Comparison of ENCODE assay signal across 22 cellular contexts in the genomic region with DNA sequence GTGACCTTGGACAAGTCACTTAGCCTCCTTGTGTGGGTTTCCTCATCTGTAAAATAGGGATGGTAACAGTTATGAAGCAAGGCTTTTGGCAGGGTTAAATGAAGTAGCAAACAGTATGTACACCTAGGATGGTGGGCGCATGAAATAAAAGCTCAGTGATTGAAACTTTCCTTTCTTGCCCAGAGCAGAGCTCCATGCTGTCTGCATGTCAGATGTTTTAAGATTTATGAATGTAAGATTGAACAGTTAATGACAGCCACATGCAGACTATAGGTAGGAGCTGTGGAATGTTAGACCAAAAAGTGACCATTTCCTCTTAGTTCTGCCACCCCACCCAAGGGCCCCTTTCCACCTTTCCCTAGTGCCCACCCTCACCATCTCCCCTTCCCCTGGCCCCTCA. TPM values are rescaled to one million over a fixed set of nuclear protein-coding genes. Genes with fewer than 3 reads are reported as not detected.
DNase-seq lines count a peak whose midpoint lies in the region; ATAC-seq, FAIRE-seq and TF ChIP-seq lines count a peak whose summit lies in the region.
"Had no signal": no experiment of that assay in that cellular context is flagged by ENCODE, and none has a peak within 500 bp of the region (broad histone marks: within the 10 kb centered on the region; RNA-seq: fewer than 3 reads in every experiment).

No MANE protein-coding gene starts in this region.

- H3K9ac ChIP-seq in KMS-11 = no peak overlapping the region

- H3K9me3 Mint-ChIP-seq in activated CD4-positive, alpha-beta T cell treated with anti-CD3 and anti-CD28 coated beads, Interleukin-2, amount 10 ng/mL, durations not matched to agents 24 days and 14 days = no peaks in the 10 kb centered on the region
- no peaks in the 10 kb centered on the region for H3K9me3 Mint-ChIP-seq in effector memory CD8-positive, alpha-beta T cell
- H3K9me3 Mint-ChIP-seq: GM23338 had no signal

- no peak for TF ChIP-seq CTCF in A549 (IDR thresholded peaks at IDR 0.05)
- TF ChIP-seq CTCF in KMS-11 (conservative IDR thresholded peaks at IDR 0.05; ENCODE audit: low read depth, low read length) = no peak
- no peak for TF ChIP-seq CTCF in D721Med (IDR thresholded peaks at IDR 0.05; ENCODE audit: insufficient read depth, missing control alignments)

- H2AFZ ChIP-seq in KMS-11 (ENCODE audit: low read depth) = no peak overlapping the region
- H2AFZ ChIP-seq: GM23338 had no signal

- no peak for ATAC-seq in A549
- ATAC-seq in effector memory CD8-positive, alpha-beta T cell (replicated peaks) = no peak
- no peak for ATAC-seq in HG03460 (IDR thresholded peaks at IDR 0.05; ENCODE audit: unreplicated experiment)
- ATAC-seq: GM23338, Panc1, Right ventricle myocardium inferior had no signal

- no peak for DNase-seq in activated CD4-positive, alpha-beta T cell treated with anti-CD3 and anti-CD28 coated beads, Interleukin-2, amount 10 ng/mL, durations not matched to agents 24 days and 14 days
- DNase-seq in activated CD4-positive, alpha-beta T cell treated with anti-CD3 and anti-CD28 coated beads, Interleukin-2, amount 50 U/mL, for 1 hour = no peak
- DNase-seq in A549 (ENCODE audit: low read depth in 1 of 2, low spot score in 1 of 2) (no peak), middle frontal gyrus (ENCODE audit: extremely low spot score, low spot score) (no peak), D721Med (ENCODE audit: insufficient read length, low spot score) (no peak)
- DNase-seq in effector memory CD8-positive, alpha-beta T cell = no peak
- DNase-seq: C1 segment of cervical spinal cord, DND-41, GDM1, KG1, MG63, NCI-H1105, NCI-H187 treated with DMSO at 0.1 percent for 48 hours, NCI-H446 treated with DMSO at 0.1 percent for 48 hours, NCI-H748 treated with DMSO at 0.1 percent for 48 hours had no signal

- POLR2A ChIA-PET in A549 (lab: Yijun Ruan, JAX) = interaction anchor here (0.6 to 2.0 kb wide), 5 partner anchors 15 to 129 kb away, joined by 3 to 9 read pairs (median 4); a partner anchor contains a TSS

- H3K4me1 ChIP-seq in A549 = peaks cover 32% of the 10 kb centered on the region
- peaks cover 90% of the 10 kb centered on the region for H3K4me1 ChIP-seq in KMS-11 (ENCODE audit: low read depth, poor library complexity, severe bottlenecking)

- H3K79me2 ChIP-seq in KMS-11 (ENCODE audit: insufficient read depth, low read depth) = peaks cover 37% of the 10 kb centered on the region

- no peak overlapping the region for H3K4me3 Mint-ChIP-seq in activated CD4-positive, alpha-beta T cell treated with anti-CD3 and anti-CD28 coated beads, Interleukin-2, amount 10 ng/mL, durations not matched to agents 24 days and 14 days
- no peak overlapping the region for H3K4me3 Mint-ChIP-seq in effector memory CD8-positive, alpha-beta T cell
- H3K4me3 Mint-ChIP-seq: GM23338 had no signal

- WGBS in A549 (ENCODE audit: missing lambda C conversion rate) = 96% methylated on average over 1 of the region's 1 CpG

- TF ChIP-seq RAD21 in A549 (conservative IDR thresholded peaks at IDR 0.05 in 1 of 2, IDR thresholded peaks at IDR 0.05 in 1 of 2) = no peak

- H3K27ac Mint-ChIP-seq in activated CD4-positive, alpha-beta T cell treated with anti-CD3 and anti-CD28 coated beads, Interleukin-2, amount 10 ng/mL, durations not matched to agents 24 days and 14 days = peak overlapping the region; percentile 7
- peak overlapping the region; percentile 56 to 84 for H3K27ac Mint-ChIP-seq in effector memory CD8-positive, alpha-beta T cell
- H3K27ac Mint-ChIP-seq: GM23338 had no signal

- H3K27me3 ChIP-seq in KMS-11 (ENCODE audit: insufficient read depth, low read depth) = no peaks in the 10 kb centered on the region
- H3K27me3 ChIP-seq: MG63 had no signal

- intact Hi-C loops in activated CD4-positive, alpha-beta T cell treated with anti-CD3 and anti-CD28 coated beads, Interleukin-2, amount 10 ng/mL, durations not matched to agents 24 days and 14 days (cut with micrococcal nuclease) = no loop called here

- no peaks in the 10 kb centered on the region for H3K27me3 Mint-ChIP-seq in activated CD4-positive, alpha-beta T cell treated with anti-CD3 and anti-CD28 coated beads, Interleukin-2, amount 10 ng/mL, durations not matched to agents 24 days and 14 days
- no peaks in the 10 kb centered on the region for H3K27me3 Mint-ChIP-seq in effector memory CD8-positive, alpha-beta T cell

- H3K9me3 ChIP-seq in A549 = no peaks in the 10 kb centered on the region
- H3K9me3 ChIP-seq: MG63 had no signal

- H3K4me3 ChIP-seq in A549 (no peak overlapping the region), KMS-11 (IDR thresholded peaks at IDR 0.05; ENCODE audit: insufficient read depth, low read depth, low read length) (no peak overlapping the region)
- H3K4me3 ChIP-seq: GM23338, MG63, SK-N-MC had no signal

- TF ChIP-seq EP300 in A549 (IDR thresholded peaks at IDR 0.05) = no peak

- H3K4me1 Mint-ChIP-seq in activated CD4-positive, alpha-beta T cell treated with anti-CD3 and anti-CD28 coated beads, Interleukin-2, amount 10 ng/mL, durations not matched to agents 24 days and 14 days = peaks cover 42% of the 10 kb centered on the region
- peaks cover 39 to 41% of the 10 kb centered on the region in 2 donors for H3K4me1 Mint-ChIP-seq in effector memory CD8-positive, alpha-beta T cell (ENCODE audit: low read depth in 2 of 2)

- no peak overlapping the region for H3K27ac ChIP-seq in A549
- H3K27ac ChIP-seq in KMS-11 = peak overlapping the region; percentile 30; the same call in 1 of the 2 replicates
- H3K27ac ChIP-seq: HL-60, SK-N-MC had no signal

- FAIRE-seq in A549 (lab: Jason Lieb, UNC) (no peak), D721Med (lab: Jason Lieb, UNC) (no peak)

- peaks cover 63% of the 10 kb centered on the region; the same call in 1 of the 2 replicates for H3K36me3 ChIP-seq in KMS-11 (ENCODE audit: insufficient read depth)

- no peak overlapping the region for H3K4me2 ChIP-seq in A549
- H3K4me2 ChIP-seq in KMS-11 = no peak overlapping the region
- H3K4me2 ChIP-seq: GM23338 had no signal

- peaks cover 80% of the 10 kb centered on the region for H3K36me3 Mint-ChIP-seq in activated CD4-positive, alpha-beta T cell treated with anti-CD3 and anti-CD28 coated beads, Interleukin-2, amount 10 ng/mL, durations not matched to agents 24 days and 14 days (ENCODE audit: low read depth)
- peaks cover 84% of the 10 kb centered on the region for H3K36me3 Mint-ChIP-seq in effector memory CD8-positive, alpha-beta T cell (ENCODE audit: insufficient read depth)

- no peak for TF ChIP-seq POLR2A in A549 (IDR thresholded peaks at IDR 0.05; ENCODE audit: low read length)

- no peaks in the 10 kb centered on the region for H4K20me1 ChIP-seq in KMS-11 (ENCODE audit: insufficient read depth)

- CTCF ChIA-PET in A549 (lab: Yijun Ruan, JAX) = interaction anchor here (0.5 to 36.2 kb wide), 11 partner anchors 14 to 174 kb away, joined by 3 to 1046 read pairs (median 9); a partner anchor contains a TSS

TF ChIP-seq in A549, 52 proteins besides CTCF, POLR2A, EP300 and RAD21 (continues in another document):
- TF ChIP-seq HDAC2 (IDR thresholded peaks at IDR 0.05) = no peak
- TF ChIP-seq MAFK (IDR thresholded peaks at IDR 0.05; ENCODE audit: partially characterized antibody) = no peak
- no peak for TF ChIP-seq RNF2 (IDR thresholded peaks at IDR 0.05; ENCODE audit: borderline replicate concordance, low read depth)

RNA-seq across cellular contexts. Expression of a gene that starts 12.1 kb away (rescaled TPM):
- total RNA-seq in activated CD4-positive, alpha-beta T cell treated with anti-CD3 and anti-CD28 coated beads, Interleukin-2, amount 10 ng/mL, durations not matched to agents 24 days and 14 days = 226 and 239 TPM in 2 replicates
- polyA plus RNA-seq in A549 (2011; rRNA removed) (0.56 and 0.71 TPM in 2 replicates), A549 (2017; fragmentation: RNase III; extraction: RNeasy Plus Mini Kit Qiagen cat#74134 plus additional on column Dnase treatment) (0.54 to 0.66 TPM (median 0.64 TPM) in 3 replicates)
- polyA plus RNA-seq in A549 (2012; cell fraction: cytosol; rRNA removed) = 0.69 and 1.3 TPM in 2 replicates
- 2.9 TPM in 2 replicates for polyA plus RNA-seq in A549 (2012; cell fraction: nucleus; rRNA removed)
- polyA minus RNA-seq in A549 (2011; rRNA and poly(A)+ RNA removed) = 1.3 and 1.7 TPM in 2 replicates
- total RNA-seq: GM23338 had no signal

RNA-seq across cellular contexts. Expression of a gene that starts 14.2 kb away (rescaled TPM):
- total RNA-seq in activated CD4-positive, alpha-beta T cell treated with anti-CD3 and anti-CD28 coated beads, Interleukin-2, amount 10 ng/mL, durations not matched to agents 24 days and 14 days = 21.6 and 25.6 TPM in 2 replicates
- polyA plus RNA-seq in A549 (2011; rRNA removed) (16.5 and 19.2 TPM in 2 replicates), A549 (2017; fragmentation: RNase III; extraction: RNeasy Plus Mini Kit Qiagen cat#74134 plus additional on column Dnase treatment) (14.0 to 16.4 TPM (median 14.5 TPM) in 3 replicates)
- polyA plus RNA-seq in A549 (2012; cell fraction: cytosol; rRNA removed) = 15.0 and 17.1 TPM in 2 replicates
- 140 and 167 TPM in 2 replicates for polyA plus RNA-seq in A549 (2012; cell fraction: nucleus; rRNA removed)
- polyA minus RNA-seq in A549 (2011; rRNA and poly(A)+ RNA removed) = 8.2 and 12.5 TPM in 2 replicates

RNA-seq across cellular contexts. Expression of a gene that starts 14.5 kb away (rescaled TPM):
- total RNA-seq in activated CD4-positive, alpha-beta T cell treated with anti-CD3 and anti-CD28 coated beads, Interleukin-2, amount 10 ng/mL, durations not matched to agents 24 days and 14 days = 44.0 and 50.5 TPM in 2 replicates
- polyA plus RNA-seq in A549 (2011; rRNA removed) (28.8 and 32.9 TPM in 2 replicates), A549 (2017; fragmentation: RNase III; extraction: RNeasy Plus Mini Kit Qiagen cat#74134 plus additional on column Dnase treatment) (12.1 to 15.6 TPM (median 15.1 TPM) in 3 replicates)
- polyA plus RNA-seq in A549 (2012; cell fraction: cytosol; rRNA removed) = 6.5 and 8.4 TPM in 2 replicates
- polyA plus RNA-seq in A549 (2012; cell fraction: nucleus; rRNA removed) = 11.2 and 17.4 TPM in 2 replicates
- polyA minus RNA-seq in A549 (2011; rRNA and poly(A)+ RNA removed) = 44.9 and 53.6 TPM in 2 replicates

RNA-seq across cellular contexts. Expression of a gene that starts 37.0 kb away (rescaled TPM):
- 57.2 and 58.5 TPM in 2 replicates for total RNA-seq in activated CD4-positive, alpha-beta T cell treated with anti-CD3 and anti-CD28 coated beads, Interleukin-2, amount 10 ng/mL, durations not matched to agents 24 days and 14 days
- polyA plus RNA-seq in A549 (2011; rRNA removed) (15.6 and 19.0 TPM in 2 replicates), A549 (2017; fragmentation: RNase III; extraction: RNeasy Plus Mini Kit Qiagen cat#74134 plus additional on column Dnase treatment) (16.4 to 17.7 TPM (median 17.2 TPM) in 3 replicates)
- polyA plus RNA-seq in A549 (2012; cell fraction: cytosol; rRNA removed) = 31.6 and 42.1 TPM in 2 replicates
- 50.0 and 54.4 TPM in 2 replicates for polyA plus RNA-seq in A549 (2012; cell fraction: nucleus; rRNA removed)
- 23.8 and 24.1 TPM in 2 replicates for polyA minus RNA-seq in A549 (2011; rRNA and poly(A)+ RNA removed)
